ENCODE assay signal across 9 cellular contexts in the genomic region with DNA sequence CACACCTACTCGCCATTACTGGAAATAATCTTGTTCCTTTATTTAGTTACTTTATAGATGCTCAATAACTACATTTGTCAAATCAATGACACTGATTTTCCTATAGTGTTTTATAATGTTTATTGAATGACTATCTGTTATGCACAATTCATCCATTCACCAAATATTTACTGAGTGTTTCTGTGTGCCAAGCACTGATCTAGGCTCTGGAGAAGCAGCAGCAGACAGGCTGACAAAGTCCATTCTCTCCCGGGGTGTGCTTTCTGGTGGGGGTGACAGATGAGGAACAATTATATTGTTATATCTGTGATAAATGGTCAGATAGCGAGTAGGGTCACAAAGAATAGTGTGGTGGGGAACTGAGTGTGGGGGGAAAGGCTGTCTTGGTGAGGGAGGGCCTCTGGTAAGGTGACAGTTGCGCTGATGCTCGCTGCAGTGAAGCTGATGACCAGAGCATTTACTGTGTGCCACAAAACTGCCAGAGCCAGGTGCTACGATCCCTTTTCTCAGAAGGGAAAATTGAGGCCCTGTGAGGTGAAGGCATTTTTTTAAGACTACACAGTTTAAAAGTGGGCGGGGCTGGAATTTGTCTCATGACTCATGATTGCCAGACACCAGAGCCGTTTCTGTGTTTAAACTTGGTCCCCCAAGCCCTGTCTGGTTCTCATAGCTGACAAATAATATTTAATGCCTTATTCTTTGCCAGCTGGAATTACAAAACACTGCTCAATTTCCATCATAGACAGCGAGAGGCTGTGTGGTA. TPM values are rescaled to one million over a fixed set of nuclear protein-coding genes. Genes with fewer than 3 reads are reported as not detected.
DNase-seq lines count a peak whose midpoint lies in the region; ATAC-seq and TF ChIP-seq lines count a peak whose summit lies in the region.
"Had no signal": no experiment of that assay in that cellular context is flagged by ENCODE, and none has a peak within 500 bp of the region (broad histone marks: within the 10 kb centered on the region; RNA-seq: fewer than 3 reads in every experiment).

No MANE protein-coding gene starts in this region.

- no peaks in the 10 kb centered on the region for H3K9me3 ChIP-seq in SJSA1 (replicated peaks)
- H3K9me3 ChIP-seq in lung (ENCODE audit: control insufficient read depth in 2 of 2, insufficient read depth in 1 of 2, low read length in 1 of 2), result no peaks in the 10 kb centered on the region

- CTCF ChIA-PET in Calu3 (lab: Charles Lee), result interaction anchor here (0.6 to 1.3 kb wide), 4 partner anchors 12 to 331 kb away, joined by 3 to 5 read pairs (median 3); partner anchors contain the start of gene MUS81

- peak overlapping the region; percentile 69 for H3K27ac ChIP-seq in SJSA1
- H3K27ac ChIP-seq in lung (ENCODE audit: low read depth in 1 of 2, low read length in 1 of 2), result peak overlapping the region in 1 of 2 donors; percentile 64

- 69 to 74% methylated on average over 9 of the region's 9 CpGs for WGBS in lung, 2 donors

- H3K36me3 Mint-ChIP-seq in Calu3 (ENCODE audit: insufficient read depth, unreplicated experiment), result no peaks in the 10 kb centered on the region
- H3K36me3 Mint-ChIP-seq in activated naive CD8-positive, alpha-beta T cell treated with anti-CD3 and anti-CD28 coated beads, Interleukin-2, amount 50 U/mL, for 24 hours (ENCODE audit: low read depth), result peaks cover 23% of the 10 kb centered on the region

- H3K4me3 ChIP-seq in SJSA1 (no peak overlapping the region), lung (no peak overlapping the region)

- H3K4me3 Mint-ChIP-seq in Calu3 (ENCODE audit: low read depth, unreplicated experiment), result no peak overlapping the region
- peak overlapping the region; percentile 77 for H3K4me3 Mint-ChIP-seq in activated naive CD8-positive, alpha-beta T cell treated with anti-CD3 and anti-CD28 coated beads, Interleukin-2, amount 50 U/mL, for 24 hours

- ATAC-seq in activated naive CD8-positive, alpha-beta T cell treated with anti-CD3 and anti-CD28 coated beads, Interleukin-2, amount 50 U/mL, for 24 hours, result peak; percentile 76
- ATAC-seq in lung (ENCODE audit: insufficient read depth, low FRiP score) (peak; percentile 39), HG03108 (IDR thresholded peaks at IDR 0.05; ENCODE audit: unreplicated experiment) (no peak)

- intact Hi-C loops in Calu3 (cut with micrococcal nuclease; ENCODE audit: unreplicated experiment), result loop anchor here (2.0 to 5.0 kb wide), 2 partner anchors 37 to 57 kb away; no protein-coding TSS in a partner anchor

- no peak overlapping the region for H3K27ac Mint-ChIP-seq in Calu3 (ENCODE audit: unreplicated experiment)
- H3K27ac Mint-ChIP-seq in activated naive CD8-positive, alpha-beta T cell treated with anti-CD3 and anti-CD28 coated beads, Interleukin-2, amount 50 U/mL, for 24 hours, result peak overlapping the region; percentile 90

- DNase-seq in Calu3, result peak; percentile 37
- DNase-seq in SJSA1 (ENCODE audit: low read depth in 1 of 2, low spot score in 2 of 2), result peak; percentile 75 to 89
- peak; percentile 66 for DNase-seq in activated naive CD8-positive, alpha-beta T cell treated with anti-CD3 and anti-CD28 coated beads, Interleukin-2, amount 50 U/mL, for 24 hours
- DNase-seq in lung (ENCODE audit: low spot score), result peak; percentile 41
- peak in 4 of 6 experiments; percentile 30 to 66 (median 44) for DNase-seq in stimulated activated naive CD4-positive, alpha-beta T cell (lab: John Stamatoyannopoulos, UW)
- DNase-seq in GM20000 (ENCODE audit: low spot score), result no peak
- DNase-seq in NCI-H1436 treated with DMSO at 0.1 percent for 48 hours (lab: John Stamatoyannopoulos, UW), result no peak

- H3K4me1 ChIP-seq in SJSA1 (replicated peaks) (peaks cover 77% of the 10 kb centered on the region), lung (ENCODE audit: control insufficient read depth in 2 of 2, insufficient read depth in 2 of 2, low read length in 2 of 2) (peaks cover 12 to 17% of the 10 kb centered on the region in 2 donors)

- BruUV-seq in Calu3 (replicated peaks; lab: Mats Ljungman, UMichigan), result no TSS peak

- TF ChIP-seq CTCF in Calu3 (IDR thresholded peaks at IDR 0.05; ENCODE audit: unreplicated experiment) (no peak), lung (IDR thresholded peaks at IDR 0.05; ENCODE audit: control extremely low read depth, extremely low read depth) (no peak), GM20000 (IDR thresholded peaks at IDR 0.05; ENCODE audit: extremely low read depth, missing control alignments) (no peak)

- H3K27me3 ChIP-seq in SJSA1 (replicated peaks) (no peaks in the 10 kb centered on the region), lung (ENCODE audit: control insufficient read depth, insufficient read depth) (no peaks in the 10 kb centered on the region)

- H3K9me3 Mint-ChIP-seq in Calu3 (ENCODE audit: low read depth, unreplicated experiment), result no peaks in the 10 kb centered on the region
- H3K9me3 Mint-ChIP-seq in activated naive CD8-positive, alpha-beta T cell treated with anti-CD3 and anti-CD28 coated beads, Interleukin-2, amount 50 U/mL, for 24 hours, result no peaks in the 10 kb centered on the region

- peaks cover 47% of the 10 kb centered on the region for H3K4me1 Mint-ChIP-seq in Calu3 (ENCODE audit: low read depth, unreplicated experiment)
- H3K4me1 Mint-ChIP-seq in activated naive CD8-positive, alpha-beta T cell treated with anti-CD3 and anti-CD28 coated beads, Interleukin-2, amount 50 U/mL, for 24 hours, result peaks cover 84% of the 10 kb centered on the region

- H3K36me3 ChIP-seq in SJSA1 (peaks cover 39% of the 10 kb centered on the region), lung (ENCODE audit: control insufficient read depth in 2 of 2, insufficient read depth in 2 of 2, low read length in 2 of 2) (peaks cover 0 to 5% of the 10 kb centered on the region in 2 donors)

- no peaks in the 10 kb centered on the region for H3K27me3 Mint-ChIP-seq in Calu3 (ENCODE audit: unreplicated experiment)
- no peaks in the 10 kb centered on the region for H3K27me3 Mint-ChIP-seq in activated naive CD8-positive, alpha-beta T cell treated with anti-CD3 and anti-CD28 coated beads, Interleukin-2, amount 50 U/mL, for 24 hours

RNA-seq across cellular contexts. Expression of gene PACS1, which starts 10.2 kb away (rescaled TPM):
- 44.7 and 47.9 TPM in 2 replicates for total RNA-seq in Calu3 (2022)
- total RNA-seq in SJSA1 (2014; rRNA removed; shearing (Covaris generic)), result 28.5 and 37.1 TPM in 2 replicates
- 10 to 100 TPM; 42.8 to 48.8 TPM for total RNA-seq in lung
- 10 to 100 TPM; 22.2 to 26.6 TPM for polyA plus RNA-seq in lung

RNA-seq across cellular contexts. Expression of gene SF3B2, which starts 28.1 kb away (rescaled TPM):
- total RNA-seq in Calu3 (2022) (167 and 173 TPM in 2 replicates), lung (100 to 1,000 TPM; 130 to 187 TPM)
- 334 and 353 TPM in 2 replicates for total RNA-seq in SJSA1 (2014; rRNA removed; shearing (Covaris generic))
- 100 to 1,000 TPM in 1 of 2 donors, 10 to 100 TPM in 1; 78.0 to 139 TPM for polyA plus RNA-seq in lung

RNA-seq across cellular contexts. Expression of gene GAL3ST3, which starts 31.3 kb away (rescaled TPM):
- total RNA-seq in Calu3 (2022) (not detected in 2 replicates), lung (not detected)
- not detected in 2 replicates for total RNA-seq in SJSA1 (2014; rRNA removed; shearing (Covaris generic))
- not detected for polyA plus RNA-seq in lung
- total RNA-seq: mononuclear cell had no signal

RNA-seq across cellular contexts. Expression of gene CATSPER1, which starts 54.0 kb away (rescaled TPM):
- total RNA-seq in Calu3 (2022), result 1.0 and 2.6 TPM in 2 replicates
- total RNA-seq in SJSA1 (2014; rRNA removed; shearing (Covaris generic)), result 0.50 and 1.4 TPM in 2 replicates
- 1 to 10 TPM in 1 of 2 donors, not detected in 1; 2.9 TPM for total RNA-seq in lung
- 1 to 10 TPM; 3.1 to 3.3 TPM for polyA plus RNA-seq in lung

Comparison
In these comparisons a context has a peak if more than half of its experiments do, and no peak if none do; other contexts are left out.
1. DNase-seq: peak in Calu3 (single experiment), SJSA1 (2 of 2), activated naive CD8-positive, alpha-beta T cell treated with anti-CD3 and anti-CD28 coated beads, Interleukin-2, amount 50 U/mL, for 24 hours (single experiment), lung (single experiment) and stimulated activated naive CD4-positive, alpha-beta T cell (4 of 6); none in GM20000 (single experiment) and NCI-H1436 treated with DMSO at 0.1 percent for 48 hours (single experiment).